Comparison of ENCODE assay signal across 8 cellular contexts in genomic region chr19:15432018-15432494, GRCh38. TPM values are rescaled to one million over a fixed set of nuclear protein-coding genes. Genes with fewer than 3 reads are reported as not detected.
A peak's percentile ranks its signal among the peaks of the same experiment; 100 is the strongest.
DNase-seq lines count a peak whose midpoint lies in the region; ATAC-seq and TF ChIP-seq lines count a peak whose summit lies in the region.

No MANE protein-coding gene starts in this region.

- no peaks in the 10 kb centered on the region for H3K9me3 ChIP-seq in iPS-20b (ENCODE audit: insufficient read depth, low read depth, low read length)

- CTCF ChIA-PET in Calu3 (lab: Charles Lee), result interaction anchor here (1.2 to 1.6 kb wide), 2 partner anchors 13 to 124 kb away, joined by 4 to 8 read pairs; partner anchors contain the start of gene AKAP8L

- H3K36me3 ChIP-seq in iPS-20b (ENCODE audit: insufficient read depth, low read depth, low read length), result peaks cover 3% of the 10 kb centered on the region

- H3K27ac ChIP-seq in iPS-20b (ENCODE audit: low read length), result no peak overlapping the region

- DNase-seq in Calu3, result no peak
- peak; percentile 37 for DNase-seq in activated naive CD4-positive, alpha-beta T cell treated with anti-CD3 and anti-CD28 coated beads, Interleukin-2, amount 50 U/mL, for 16 hours
- DNase-seq in stimulated activated CD8-positive, alpha-beta memory T cell treated with anti-CD3 and anti-CD28 coated beads, Interleukin-4, amount 100 ng/mL, for 48 hours, result peak; percentile 54
- DNase-seq in UCSD-AML1 (lab: John Stamatoyannopoulos, UW; ENCODE audit: unreplicated experiment), result no peak
- no peak for DNase-seq in putamen (ENCODE audit: low spot score)

- H3K4me3 Mint-ChIP-seq in Calu3 (ENCODE audit: low read depth, unreplicated experiment), result peak overlapping the region; percentile 84

- peak overlapping the region; percentile 90 for H3K4me3 ChIP-seq in iPS-20b (ENCODE audit: low read length)

- no TSS peak for BruUV-seq in Calu3 (replicated peaks; lab: Mats Ljungman, UMichigan)

- intact Hi-C loops in Calu3 (cut with micrococcal nuclease; ENCODE audit: unreplicated experiment), result no loop called here

- TF ChIP-seq CTCF in Calu3 (IDR thresholded peaks at IDR 0.05; ENCODE audit: unreplicated experiment), result no peak

- H3K4me1 Mint-ChIP-seq in Calu3 (ENCODE audit: low read depth, unreplicated experiment), result peaks cover 18% of the 10 kb centered on the region

- ATAC-seq in HG02885 (IDR thresholded peaks at IDR 0.05; ENCODE audit: poor library complexity, unreplicated experiment), result peak; percentile 11
- ATAC-seq in HG02938 (IDR thresholded peaks at IDR 0.05; ENCODE audit: unreplicated experiment), result no peak

- H3K9ac ChIP-seq in iPS-20b (ENCODE audit: low read depth, low read length), result peak overlapping the region; percentile 83

- no peaks in the 10 kb centered on the region for H3K4me1 ChIP-seq in iPS-20b (ENCODE audit: insufficient read depth, low read length)

- H3K27me3 Mint-ChIP-seq in Calu3 (ENCODE audit: unreplicated experiment), result no peaks in the 10 kb centered on the region

- H3K27me3 ChIP-seq in iPS-20b (ENCODE audit: insufficient read depth, low read length), result no peaks in the 10 kb centered on the region

- H3K9me3 Mint-ChIP-seq in Calu3 (ENCODE audit: low read depth, unreplicated experiment), result no peaks in the 10 kb centered on the region

- H3K36me3 Mint-ChIP-seq in Calu3 (ENCODE audit: insufficient read depth, unreplicated experiment), result peaks cover 26% of the 10 kb centered on the region

- H3K27ac Mint-ChIP-seq in Calu3 (ENCODE audit: unreplicated experiment), result peak overlapping the region; percentile 91

RNA-seq across cellular contexts. Expression of gene AKAP8L, which starts 13.3 kb away (rescaled TPM):
- 94.0 and 96.8 TPM in 2 replicates for total RNA-seq in Calu3 (2022)

RNA-seq across cellular contexts. Expression of gene WIZ, which starts 17.7 kb away (rescaled TPM):
- total RNA-seq in Calu3 (2022), result 31.9 and 34.0 TPM in 2 replicates

RNA-seq across cellular contexts. Expression of gene RASAL3, which starts 32.3 kb away (rescaled TPM):
- not detected in 2 replicates for total RNA-seq in Calu3 (2022)

RNA-seq across cellular contexts. Expression of gene PGLYRP2, which starts 47.2 kb away (rescaled TPM):
- not detected in 2 replicates for total RNA-seq in Calu3 (2022)

RNA-seq across cellular contexts. Expression of gene AKAP8, which starts 52.5 kb away (rescaled TPM):
- total RNA-seq in Calu3 (2022), result 35.8 and 38.0 TPM in 2 replicates

Comparison
In these comparisons a context has a peak if more than half of its experiments do, and no peak if none do; other contexts are left out.
1. DNase-seq: peak in activated naive CD4-positive, alpha-beta T cell treated with anti-CD3 and anti-CD28 coated beads, Interleukin-2, amount 50 U/mL, for 16 hours (single experiment) and stimulated activated CD8-positive, alpha-beta memory T cell treated with anti-CD3 and anti-CD28 coated beads, Interleukin-4, amount 100 ng/mL, for 48 hours (single experiment); none in Calu3 (single experiment), UCSD-AML1 (single experiment) and putamen (single experiment).